Comparison of ENCODE assay signal across 14 cellular contexts in genomic region chr12:11826607-11827006, GRCh38.
DNase-seq lines count a peak whose midpoint lies in the region; ATAC-seq, FAIRE-seq and TF ChIP-seq lines count a peak whose summit lies in the region.
"Had no signal": no experiment of that assay in that cellular context is flagged by ENCODE, and none has a peak within 500 bp of the region (broad histone marks: within the 10 kb centered on the region; RNA-seq: fewer than 3 reads in every experiment).

No MANE protein-coding gene starts in this region.

- 35 to 51% (median 40%) methylated on average over 4 of the region's 4 CpGs for WGBS in adrenal gland, 4 donors
- WGBS in smooth muscle cell (ENCODE audit: low lambda C conversion rate): 41% methylated on average over 4 of the region's 4 CpGs

- H3F3A ChIP-seq in smooth muscle cell (ENCODE audit: low read depth): peaks cover 26% of the 10 kb centered on the region

- H3K79me2 ChIP-seq in KMS-11 (ENCODE audit: insufficient read depth, low read depth): no peaks in the 10 kb centered on the region
- H3K79me2 ChIP-seq in smooth muscle cell (ENCODE audit: low read depth): peaks cover 17% of the 10 kb centered on the region

- no peaks in the 10 kb centered on the region for H3K27me3 ChIP-seq in KMS-11 (ENCODE audit: insufficient read depth, low read depth)
- H3K27me3 ChIP-seq in adrenal gland: no peaks in the 10 kb centered on the region
- no peaks in the 10 kb centered on the region for H3K27me3 ChIP-seq in smooth muscle cell (ENCODE audit: low read depth)
- H3K27me3 ChIP-seq: BE2C, esophagus squamous epithelium had no signal

- H3K27ac ChIP-seq in KMS-11 (peak overlapping the region; percentile 31; the same call in 1 of the 2 replicates), adrenal gland (peak overlapping the region; percentile 12 to 80 (median 59)), smooth muscle cell (ENCODE audit: low read depth) (peak overlapping the region; percentile 95)

- TF ChIP-seq CTCF in KMS-11 (conservative IDR thresholded peaks at IDR 0.05; ENCODE audit: low read depth, low read length) (no peak), adrenal gland (IDR thresholded peaks at IDR 0.05) (no peak), smooth muscle cell (IDR thresholded peaks at IDR 0.05; ENCODE audit: borderline replicate concordance, insufficient read depth, poor library complexity, severe bottlenecking) (no peak)

- TF ChIP-seq POLR2A in adrenal gland (IDR thresholded peaks at IDR 0.05): peak in 1 of 2 donors; percentile 41

- intact Hi-C loops in adrenal gland (cut with DNase I): no loop called here

- H3K4me1 ChIP-seq in KMS-11 (ENCODE audit: low read depth, poor library complexity, severe bottlenecking) (peaks cover 100% of the 10 kb centered on the region), adrenal gland (replicated peaks in 1 of 2) (peaks cover 33 to 74% of the 10 kb centered on the region in 2 donors), smooth muscle cell (ENCODE audit: low read depth) (peaks cover 68% of the 10 kb centered on the region)
- H3K4me1 ChIP-seq: BE2C had no signal

- H3K9ac ChIP-seq in KMS-11 (no peak overlapping the region; the same call in 1 of the 2 replicates), smooth muscle cell (ENCODE audit: low read depth) (peak overlapping the region; percentile 82)

- H2AFZ ChIP-seq in KMS-11 (ENCODE audit: low read depth) (no peak overlapping the region), smooth muscle cell (ENCODE audit: low read depth) (no peak overlapping the region)

- peak; percentile 9 for FAIRE-seq in islet of Langerhans (lab: Jason Lieb, UNC)

- H4K20me1 ChIP-seq in KMS-11 (ENCODE audit: insufficient read depth) (no peaks in the 10 kb centered on the region), smooth muscle cell (ENCODE audit: low read depth) (peaks cover 6% of the 10 kb centered on the region)

- H3K9me3 ChIP-seq in adrenal gland (replicated peaks in 1 of 3) (no peaks in the 10 kb centered on the region), smooth muscle cell (replicated peaks; ENCODE audit: low read depth) (no peaks in the 10 kb centered on the region)
- H3K9me3 ChIP-seq: BE2C, esophagus squamous epithelium, thoracic aorta had no signal

- ATAC-seq in HG02981 (IDR thresholded peaks at IDR 0.05; ENCODE audit: unreplicated experiment): no peak
- no peak for ATAC-seq in GM21360 (IDR thresholded peaks at IDR 0.05; ENCODE audit: unreplicated experiment)

- H3K4me2 ChIP-seq in KMS-11: peak overlapping the region; percentile 67
- peak overlapping the region; percentile 81 for H3K4me2 ChIP-seq in smooth muscle cell

- H3K36me3 ChIP-seq in KMS-11 (ENCODE audit: insufficient read depth): no peaks in the 10 kb centered on the region
- no peaks in the 10 kb centered on the region for H3K36me3 ChIP-seq in adrenal gland (replicated peaks in 1 of 2)
- no peaks in the 10 kb centered on the region for H3K36me3 ChIP-seq in smooth muscle cell (ENCODE audit: low read depth)
- H3K36me3 ChIP-seq: BE2C, thoracic aorta had no signal

- no peak overlapping the region for H3K4me3 ChIP-seq in KMS-11 (IDR thresholded peaks at IDR 0.05; ENCODE audit: insufficient read depth, low read depth, low read length)
- H3K4me3 ChIP-seq in adrenal gland: no peak overlapping the region
- H3K4me3 ChIP-seq in smooth muscle cell: no peak overlapping the region
- H3K4me3 ChIP-seq: esophagus squamous epithelium had no signal

- peak in 5 of 7 donors; percentile 57 to 64 (median 63) for DNase-seq in adrenal gland
- no peak for DNase-seq in smooth muscle cell (lab: John Stamatoyannopoulos, UW; ENCODE audit: unreplicated experiment)
- DNase-seq in NCI-H1105 treated with DMSO at 0.1 percent for 48 hours (lab: John Stamatoyannopoulos, UW): no peak
- no peak for DNase-seq in NOMO-1 (lab: John Stamatoyannopoulos, UW; ENCODE audit: unreplicated experiment in 2 of 2)
- DNase-seq: BE2C, cortex of kidney, esophagus squamous epithelium, GOT3, NCI-H1694 had no signal

Comparison
In these comparisons a context has a peak if more than half of its experiments do, and no peak if none do; other contexts are left out.
1. H3K27ac ChIP-seq: peak in every context shown above with its lines; median percentile 95 in smooth muscle cell; 59 in adrenal gland; 31 in KMS-11.
2. DNase-seq: peak in adrenal gland (5 of 7); none in smooth muscle cell (single experiment), NCI-H1105 treated with DMSO at 0.1 percent for 48 hours (single experiment) and NOMO-1 (0 of 2).